Comparison of ENCODE assay signal across 8 cellular contexts in the genomic region with DNA sequence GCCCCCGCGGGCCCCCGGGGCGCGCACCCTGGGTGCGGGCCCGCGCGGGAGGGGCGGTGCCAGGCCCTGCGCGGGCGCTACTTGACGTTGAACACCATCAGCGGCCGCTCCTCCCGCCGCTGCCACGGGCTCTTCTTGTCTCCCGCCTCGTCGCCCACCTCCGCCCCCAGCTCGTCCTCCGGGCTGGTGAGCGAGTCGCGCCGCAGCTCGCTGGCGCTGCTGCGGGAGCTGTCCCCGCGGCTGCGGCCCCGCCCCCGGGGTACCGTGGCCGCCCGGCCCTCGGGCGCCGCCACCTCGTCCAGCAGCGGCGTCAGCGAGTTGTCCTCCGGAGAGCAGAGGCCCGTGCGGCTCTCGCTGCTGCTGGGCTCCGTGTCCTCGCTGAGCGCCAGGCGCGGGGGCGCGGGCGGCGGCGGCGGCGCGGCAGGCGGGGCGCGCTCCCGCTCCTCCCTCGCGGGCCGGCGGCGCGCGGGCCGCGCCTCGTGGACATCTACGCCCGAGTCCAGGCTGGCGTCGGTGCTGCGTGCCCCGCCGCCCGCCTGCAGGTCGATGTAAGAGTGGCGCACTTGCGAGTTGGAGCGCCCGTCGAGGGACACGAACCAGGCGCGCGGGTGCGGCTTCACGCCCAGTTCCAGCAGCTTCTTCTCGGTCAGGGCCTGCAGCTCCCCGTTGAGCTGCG. TPM values are rescaled to one million over a fixed set of nuclear protein-coding genes. Genes with fewer than 3 reads are reported as not detected.
DNase-seq lines count a peak whose midpoint lies in the region; ATAC-seq and TF ChIP-seq lines count a peak whose summit lies in the region.

No MANE protein-coding gene starts in this region.

- H3K9me3 ChIP-seq in gastroesophageal sphincter (no peaks in the 10 kb centered on the region), gastrocnemius medialis (no peaks in the 10 kb centered on the region)

- in situ Hi-C loops in gastrocnemius medialis (cut with MboI; ENCODE audit: low sequenced_read_pairs in 4 of 4): no loop called here

- H3K4me1 Mint-ChIP-seq in T-helper 2 cell treated with Interferon-gamma antibody and Interleukin-4, amounts not matched to agents 5 μg/mL and 100 μg/mL, for 36 hours (ENCODE audit: low read depth): no peaks in the 10 kb centered on the region

- no peak for TF ChIP-seq CTCF in GM10266 (IDR thresholded peaks at IDR 0.05; ENCODE audit: control insufficient read depth, insufficient read depth, low read depth, missing control alignments)
- no peak for TF ChIP-seq CTCF in gastroesophageal sphincter (IDR thresholded peaks at IDR 0.05)
- no peak for TF ChIP-seq CTCF in gastrocnemius medialis (IDR thresholded peaks at IDR 0.05 in 4 of 5, conservative IDR thresholded peaks at IDR 0.05 in 1 of 5)

- H3K36me3 Mint-ChIP-seq in T-helper 2 cell treated with Interferon-gamma antibody and Interleukin-4, amounts not matched to agents 5 μg/mL and 100 μg/mL, for 36 hours (ENCODE audit: low read depth): peaks cover 3% of the 10 kb centered on the region

- no peak for TF ChIP-seq EP300 in gastroesophageal sphincter (IDR thresholded peaks at IDR 0.05)

- intact Hi-C loops in gastrocnemius medialis (cut with DNase I; ENCODE audit: low total_unique reads): no loop called here

- WGBS in gastroesophageal sphincter (ENCODE audit: low coverage in 1 of 2), 2 donors: no CpG with 5 or more reads among the region's 101 CpGs

- no peaks in the 10 kb centered on the region for H3K9me3 Mint-ChIP-seq in T-helper 2 cell treated with Interferon-gamma antibody and Interleukin-4, amounts not matched to agents 5 μg/mL and 100 μg/mL, for 36 hours

- H3K36me3 ChIP-seq in gastroesophageal sphincter (peaks cover 0 to 47% of the 10 kb centered on the region in 2 donors), gastrocnemius medialis (peaks cover 0 to 36% of the 10 kb centered on the region in 2 donors)

- peak; percentile 72 for DNase-seq in GM10266 (ENCODE audit: extremely low spot score)
- DNase-seq in T-helper 2 cell treated with Interferon-gamma antibody and Interleukin-4, amounts not matched to agents 5 μg/mL and 100 μg/mL, for 36 hours (ENCODE audit: low spot score): peak; percentile 17
- DNase-seq in gastrocnemius medialis: no peak
- no peak for DNase-seq in AML-193 (lab: John Stamatoyannopoulos, UW)
- DNase-seq in NCI-H345 treated with DMSO at 0.1 percent for 48 hours (lab: John Stamatoyannopoulos, UW; ENCODE audit: unreplicated experiment): no peak
- DNase-seq in C1 segment of cervical spinal cord (lab: John Stamatoyannopoulos, UW): no peak

- peak overlapping the region; percentile 40 for H3K4me3 Mint-ChIP-seq in T-helper 2 cell treated with Interferon-gamma antibody and Interleukin-4, amounts not matched to agents 5 μg/mL and 100 μg/mL, for 36 hours

- peak overlapping the region; percentile 17 to 46 for H3K4me3 ChIP-seq in gastroesophageal sphincter
- H3K4me3 ChIP-seq in gastrocnemius medialis: peak overlapping the region in 3 of 4 donors; percentile 18 to 35 (median 33)

- no peaks in the 10 kb centered on the region for H3K27me3 ChIP-seq in gastroesophageal sphincter
- H3K27me3 ChIP-seq in gastrocnemius medialis: no peaks in the 10 kb centered on the region

- peaks cover 0 to 7% (median 0%) of the 10 kb centered on the region in 3 donors for H3K4me1 ChIP-seq in gastroesophageal sphincter
- no peaks in the 10 kb centered on the region for H3K4me1 ChIP-seq in gastrocnemius medialis

- H3K27ac ChIP-seq in gastroesophageal sphincter (peak overlapping the region in 2 of 4 donors; percentile 37 to 59), gastrocnemius medialis (no peak overlapping the region)

- ATAC-seq in gastroesophageal sphincter: peak; percentile 36
- ATAC-seq in gastrocnemius medialis: peak; percentile 18 to 28
- ATAC-seq in GM19455 (IDR thresholded peaks at IDR 0.05; ENCODE audit: unreplicated experiment): no peak

- peaks cover 9% of the 10 kb centered on the region for H3K27me3 Mint-ChIP-seq in T-helper 2 cell treated with Interferon-gamma antibody and Interleukin-4, amounts not matched to agents 5 μg/mL and 100 μg/mL, for 36 hours (ENCODE audit: low read depth)

- TF ChIP-seq POLR2A in gastroesophageal sphincter (IDR thresholded peaks at IDR 0.05): no peak
- no peak for TF ChIP-seq POLR2A in gastrocnemius medialis (IDR thresholded peaks at IDR 0.05)

- H3K27ac Mint-ChIP-seq in T-helper 2 cell treated with Interferon-gamma antibody and Interleukin-4, amounts not matched to agents 5 μg/mL and 100 μg/mL, for 36 hours: no peak overlapping the region

RNA-seq across cellular contexts. Expression of a gene that starts 8.7 kb away (rescaled TPM):
- total RNA-seq in gastroesophageal sphincter (100 to 1,000 TPM; 108 to 237 (median 182) TPM), gastrocnemius medialis (100 to 1,000 TPM in 2 of 4 donors, 10 to 100 TPM in 2; 64.2 to 111 (median 87.1) TPM)

RNA-seq across cellular contexts. Expression of a gene that starts 9.9 kb away (rescaled TPM):
- total RNA-seq in gastroesophageal sphincter: 1 to 10 TPM in 2 of 4 donors, under 1 TPM in 1, not detected in 1; 0.50 to 3.0 (median 2.3) TPM
- under 1 TPM in 3 of 4 donors, not detected in 1; 0.10 to 0.47 (median 0.23) TPM for total RNA-seq in gastrocnemius medialis

RNA-seq across cellular contexts. Expression of a gene that starts 29.2 kb away (rescaled TPM):
- total RNA-seq in gastroesophageal sphincter: 10 to 100 TPM; 36.2 to 61.8 (median 49.2) TPM
- total RNA-seq in gastrocnemius medialis: 10 to 100 TPM; 36.7 to 44.2 (median 38.4) TPM

RNA-seq across cellular contexts. Expression of a gene that starts 35.7 kb away (rescaled TPM):
- total RNA-seq in gastroesophageal sphincter (1 to 10 TPM in 1 of 4 donors, under 1 TPM in 2, not detected in 1; 0.31 to 1.2 (median 0.45) TPM), gastrocnemius medialis (under 1 TPM in 1 of 4 donors, not detected in 3; 0.33 TPM)

RNA-seq across cellular contexts. Expression of a gene that starts 45.4 kb away (rescaled TPM):
- total RNA-seq in gastroesophageal sphincter: 1 to 10 TPM in 1 of 4 donors, under 1 TPM in 2, not detected in 1; 0.54 to 1.5 (median 0.69) TPM
- total RNA-seq in gastrocnemius medialis: not detected

Comparison
In these comparisons a context has a peak if more than half of its experiments do, and no peak if none do; other contexts are left out.
1. DNase-seq: peak in GM10266 (single experiment) and T-helper 2 cell treated with Interferon-gamma antibody and Interleukin-4, amounts not matched to agents 5 μg/mL and 100 μg/mL, for 36 hours (single experiment); none in gastrocnemius medialis (0 of 2), AML-193 (0 of 2), NCI-H345 treated with DMSO at 0.1 percent for 48 hours (single experiment) and C1 segment of cervical spinal cord (0 of 14).